9 cellular contexts compared by ENCODE assay signal in genomic region chr21:33036430-33037162, GRCh38. TPM values are rescaled to one million over a fixed set of nuclear protein-coding genes. Genes with fewer than 3 reads are reported as not detected.
DNase-seq lines count a peak whose midpoint lies in the region; ATAC-seq and TF ChIP-seq lines count a peak whose summit lies in the region.
"Had no signal": no experiment of that assay in that cellular context is flagged by ENCODE, and none has a peak within 500 bp of the region (broad histone marks: within the 10 kb centered on the region; RNA-seq: fewer than 3 reads in every experiment).

No MANE protein-coding gene starts in this region.

- intact Hi-C loops in IMR-90 (cut with micrococcal nuclease) = no loop called here

- POLR2A ChIA-PET in IMR-90 (lab: Charles Lee; ENCODE audit: unreplicated experiment) = no interaction called here

- DNase-seq in Daoy (ENCODE audit: low read depth) (peak; percentile 94), IMR-90 (peak; percentile 71), mucosa of gallbladder (ENCODE audit: low spot score) (peak; percentile 19), kidney glomerular epithelial cell (lab: John Stamatoyannopoulos, UW) (no peak), NCI-H2227 (lab: John Stamatoyannopoulos, UW; ENCODE audit: unreplicated experiment) (no peak), NCI-H2029 treated with DMSO at 0.1 percent for 48 hours (lab: John Stamatoyannopoulos, UW) (no peak)

- H4K20me1 ChIP-seq in IMR-90 (ENCODE audit: insufficient read depth, low read length) = no peaks in the 10 kb centered on the region

- CTCF ChIA-PET in IMR-90 (lab: Yijun Ruan, JAX) = no interaction called here

- H3K27me3 Mint-ChIP-seq in activated T-helper 17 cell treated with anti-CD3 and anti-CD28 coated beads, Interleukin-2, amount 50 U/mL, for 72 hours = peaks cover 25% of the 10 kb centered on the region

- H2BK5ac ChIP-seq in IMR-90 (ENCODE audit: low read depth, low read length, poor library complexity, severe bottlenecking) = peak overlapping the region; percentile 61

- no peak for TF ChIP-seq POLR2A in IMR-90 (IDR thresholded peaks at IDR 0.05; ENCODE audit: low read depth, low read length)

- peak overlapping the region; percentile 42 for H3K27ac Mint-ChIP-seq in activated T-helper 17 cell treated with anti-CD3 and anti-CD28 coated beads, Interleukin-2, amount 50 U/mL, for 72 hours

- no peaks in the 10 kb centered on the region for H3K36me3 Mint-ChIP-seq in activated T-helper 17 cell treated with anti-CD3 and anti-CD28 coated beads, Interleukin-2, amount 50 U/mL, for 72 hours (ENCODE audit: low read depth)

- peak overlapping the region; percentile 12; the same call in 1 of the 2 replicates for H3K14ac ChIP-seq in IMR-90 (replicated peaks; ENCODE audit: low read depth, low read length)

- peaks cover 10% of the 10 kb centered on the region for H3K4me1 Mint-ChIP-seq in activated T-helper 17 cell treated with anti-CD3 and anti-CD28 coated beads, Interleukin-2, amount 50 U/mL, for 72 hours

- peaks cover 4% of the 10 kb centered on the region; the same call in 1 of the 2 replicates for H3K4me1 ChIP-seq in IMR-90 (ENCODE audit: control insufficient read depth, insufficient read depth, low read length)

- H3K9me3 Mint-ChIP-seq in activated T-helper 17 cell treated with anti-CD3 and anti-CD28 coated beads, Interleukin-2, amount 50 U/mL, for 72 hours = no peaks in the 10 kb centered on the region

- H2AK9ac ChIP-seq in IMR-90 (replicated peaks; ENCODE audit: low read depth, low read length, poor library complexity) = peak overlapping the region; percentile 82

- H3K4ac ChIP-seq in IMR-90 (ENCODE audit: low read depth, low read length) = peak overlapping the region; percentile 82

- no peak overlapping the region; the same call in 1 of the 2 replicates for H3K27ac ChIP-seq in IMR-90 (ENCODE audit: insufficient read depth, low read length)

- dilution Hi-C loops in IMR-90 (cut with HindIII; ENCODE audit: low sequenced_read_pairs, unreplicated experiment) = no loop called here

- 0 out of 2 replicates have a peak overlapping the region, but pooled peaks have one; percentile 50 for H3K18ac ChIP-seq in IMR-90 (ENCODE audit: low read depth, low read length)

- peak overlapping the region; percentile 56; the same call in 1 of the 3 replicates for H2BK15ac ChIP-seq in IMR-90 (ENCODE audit: low read depth, low read length)

- in situ Hi-C loops in IMR-90 (cut with MboI; ENCODE audit: low sequenced_read_pairs) = no loop called here

- H4K91ac ChIP-seq in IMR-90 (ENCODE audit: insufficient read depth, low read depth, low read length) = peak overlapping the region; percentile 41; the same call in 1 of the 2 replicates

- ATAC-seq in IMR-90 (ENCODE audit: low read depth) (peak; percentile 89), GM21515 (IDR thresholded peaks at IDR 0.05; ENCODE audit: unreplicated experiment) (no peak)
- ATAC-seq in activated T-helper 17 cell treated with anti-CD3 and anti-CD28 coated beads, Interleukin-2, amount 50 U/mL, for 72 hours (replicated peaks) = peak; percentile 90

- no peak overlapping the region for H3K9ac ChIP-seq in IMR-90 (ENCODE audit: low read depth, low read length)

- 0 out of 2 replicates have a peak, but pooled peaks cover 4% of the 10 kb centered on the region for H3K9me1 ChIP-seq in IMR-90 (ENCODE audit: insufficient read depth, low read length)

- H3K4me2 ChIP-seq in IMR-90 (ENCODE audit: low read depth, low read length) = peak overlapping the region; percentile 42; the same call in 1 of the 2 replicates

- H2BK20ac ChIP-seq in IMR-90 (ENCODE audit: low read depth, low read length) = peak overlapping the region; percentile 82

- H3K23ac ChIP-seq in IMR-90 (ENCODE audit: low read depth, low read length) = no peak overlapping the region

- no peaks in the 10 kb centered on the region for H3K79me1 ChIP-seq in IMR-90 (ENCODE audit: low read depth in 1 of 2, low read length in 2 of 2)

- H2AK5ac ChIP-seq in IMR-90 (ENCODE audit: low read depth, low read length) = peak overlapping the region; percentile 86; the same call in 1 of the 2 replicates

- peak overlapping the region; percentile 92 for H2AFZ ChIP-seq in IMR-90 (replicated peaks; ENCODE audit: low read length, poor library complexity)

- peak overlapping the region; percentile 73 for H2BK120ac ChIP-seq in IMR-90 (ENCODE audit: low read depth, low read length)

- no peaks in the 10 kb centered on the region for H3K36me3 ChIP-seq in IMR-90 (ENCODE audit: control insufficient read depth, insufficient read depth, low read length)

- peak overlapping the region in 1 of 2 experiments; percentile 89; a peak in 2 of 4 replicates for H4K8ac ChIP-seq in IMR-90 (ENCODE audit: low read depth in 2 of 2, low read length in 2 of 2)

- TF ChIP-seq RAD21 in IMR-90 (IDR thresholded peaks at IDR 0.05; ENCODE audit: low read length) = no peak

- H3K4me3 Mint-ChIP-seq in activated T-helper 17 cell treated with anti-CD3 and anti-CD28 coated beads, Interleukin-2, amount 50 U/mL, for 72 hours = peak overlapping the region; percentile 9

- H3K4me3 ChIP-seq in IMR-90 (ENCODE audit: insufficient read depth, low read depth, low read length) = no peak overlapping the region

- peaks cover 32% of the 10 kb centered on the region for H3K27me3 ChIP-seq in IMR-90 (ENCODE audit: control insufficient read depth, insufficient read depth, low read length)

- H3K9me3 ChIP-seq in IMR-90 (ENCODE audit: control insufficient read depth, insufficient read depth, low read length) = no peaks in the 10 kb centered on the region

- 22% methylated on average over 5 of the region's 11 CpGs; no CpG with 5 or more reads in 1 of the 2 experiments for WGBS in IMR-90 (ENCODE audit: extremely low coverage in 2 of 2, insufficient read length in 1 of 2), 2 experiments

- H3K56ac ChIP-seq in IMR-90 (ENCODE audit: extremely low read depth, insufficient read depth, low read length) = no peak overlapping the region

- no peak overlapping the region for H4K5ac ChIP-seq in IMR-90 (ENCODE audit: low read depth, low read length)

- no TSS peak for BruUV-seq in IMR-90 (replicated peaks; lab: Mats Ljungman, UMichigan)

- no peak for TF ChIP-seq CTCF in IMR-90 (conservative IDR thresholded peaks at IDR 0.05; ENCODE audit: low read depth, low read length)

TF ChIP-seq in IMR-90, 13 proteins besides CTCF, POLR2A, EP300 and RAD21:
- TF ChIP-seq CHD1 (IDR thresholded peaks at IDR 0.05; ENCODE audit: low read depth, low read length) (no peak), NFE2L2 (IDR thresholded peaks at IDR 0.05; ENCODE audit: low read depth, low read length) (no peak), MXI1 (IDR thresholded peaks at IDR 0.05; ENCODE audit: borderline replicate concordance, low read depth, low read length) (no peak), MAZ (IDR thresholded peaks at IDR 0.05; ENCODE audit: borderline replicate concordance, low read depth, low read length) (no peak), MAFK (IDR thresholded peaks at IDR 0.05; ENCODE audit: low read depth, low read length) (no peak), BHLHE40 (IDR thresholded peaks at IDR 0.05; ENCODE audit: low read depth, low read length) (no peak), ELK1 (IDR thresholded peaks at IDR 0.05; ENCODE audit: borderline replicate concordance, low read depth, low read length) (no peak), FOS (IDR thresholded peaks at IDR 0.05; ENCODE audit: low read depth, low read length) (no peak), USF2 (IDR thresholded peaks at IDR 0.05; ENCODE audit: low read depth, low read length) (no peak), RFX5 (IDR thresholded peaks at IDR 0.05; ENCODE audit: low read depth, low read length) (no peak), RCOR1 (IDR thresholded peaks at IDR 0.05; ENCODE audit: insufficient replicate concordance, low read length) (no peak), CEBPB (IDR thresholded peaks at IDR 0.05; ENCODE audit: low read depth, low read length) (no peak), SMC3 (IDR thresholded peaks at IDR 0.05; ENCODE audit: low read depth, low read length) (no peak)

RNA-seq across cellular contexts. Expression of gene OLIG2, which starts 10.9 kb away (rescaled TPM):
- 1.3 and 3.1 TPM in 2 replicates for total RNA-seq in Daoy (2014; rRNA removed; shearing (Covaris generic))
- total RNA-seq in IMR-90 (2012; rRNA removed) = not detected in 2 replicates
- polyA plus RNA-seq in IMR-90 (2012; rRNA removed) = not detected in 2 replicates
- polyA plus RNA-seq in IMR-90 (2012; cell fraction: cytosol; rRNA removed) = not detected in 2 replicates
- polyA plus RNA-seq in IMR-90 (2012; cell fraction: nucleus; rRNA removed; ENCODE audit: low replicate concordance) = not detected in 2 replicates
- total RNA-seq in activated T-helper 17 cell treated with anti-CD3 and anti-CD28 coated beads, Interleukin-2, amount 50 U/mL, for 72 hours = not detected
- not detected for total RNA-seq in mucosa of gallbladder
- total RNA-seq: renal cortical epithelial cell had no signal

RNA-seq across cellular contexts. Expression of gene OLIG1, which starts 33.3 kb away (rescaled TPM):
- total RNA-seq in Daoy (2014; rRNA removed; shearing (Covaris generic)) = not detected in 2 replicates
- total RNA-seq in IMR-90 (2012; rRNA removed) = not detected in 2 replicates
- polyA plus RNA-seq in IMR-90 (2012; rRNA removed) = not detected in 2 replicates
- not detected in 2 replicates for polyA plus RNA-seq in IMR-90 (2012; cell fraction: cytosol; rRNA removed)
- not detected in 2 replicates for polyA plus RNA-seq in IMR-90 (2012; cell fraction: nucleus; rRNA removed; ENCODE audit: low replicate concordance)
- total RNA-seq in activated T-helper 17 cell treated with anti-CD3 and anti-CD28 coated beads, Interleukin-2, amount 50 U/mL, for 72 hours = not detected
- total RNA-seq in mucosa of gallbladder = not detected
- total RNA-seq: renal cortical epithelial cell had no signal

Comparison
In these comparisons a context has a peak if more than half of its experiments do, and no peak if none do; other contexts are left out.
1. DNase-seq: peak in Daoy (single experiment), IMR-90 (single experiment) and mucosa of gallbladder (single experiment); none in kidney glomerular epithelial cell (single experiment), NCI-H2227 (single experiment) and NCI-H2029 treated with DMSO at 0.1 percent for 48 hours (single experiment).